ENCODE assay signal across 2 cellular contexts in the genomic region with DNA sequence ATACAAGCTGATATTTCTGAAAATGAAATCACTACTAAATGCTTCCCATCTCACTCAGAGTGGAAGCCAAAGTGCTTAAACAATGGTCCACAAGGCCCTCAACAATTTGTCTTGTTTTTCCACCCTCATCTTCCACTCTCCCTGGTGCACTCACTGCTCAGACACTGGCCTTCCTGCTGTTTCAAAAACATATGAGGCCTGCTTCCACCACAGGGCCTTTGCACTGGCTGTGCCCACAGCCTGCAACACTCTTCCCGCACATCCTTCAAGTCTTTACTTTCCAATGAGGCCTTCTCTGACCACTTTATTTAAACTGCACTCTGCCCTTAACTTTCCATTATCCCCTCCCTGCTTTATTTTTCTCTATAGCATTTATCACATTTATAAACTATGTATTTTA.
TF ChIP-seq lines count a peak whose summit lies in the region.

No MANE protein-coding gene starts in this region.

TF ChIP-seq in HEK293, 187 proteins besides CTCF, POLR2A, EP300 and RAD21:
- TF ChIP-seq ZNF626 (tag by site-specific recombination; IDR thresholded peaks at IDR 0.05): no peak
- TF ChIP-seq ZNF639 (tag by site-specific recombination; IDR thresholded peaks at IDR 0.05): no peak
- no peak for TF ChIP-seq ZNF621 (tag by site-specific recombination; IDR thresholded peaks at IDR 0.05)
- peak; percentile 98 for TF ChIP-seq ZNF623 (tag by site-specific recombination; IDR thresholded peaks at IDR 0.05)

TF ChIP-seq in K562, 482 proteins besides CTCF, POLR2A, EP300 and RAD21:
- TF ChIP-seq XRCC3 (IDR thresholded peaks at IDR 0.05) (no peak), RBM25 (IDR thresholded peaks at IDR 0.05; ENCODE audit: low read depth, low read length, severe bottlenecking) (peak; percentile 86), NBN (IDR thresholded peaks at IDR 0.05; ENCODE audit: low read depth) (no peak), CREBBP (IDR thresholded peaks at IDR 0.05; ENCODE audit: low read depth, low read length) (no peak), IRF9 (tag; IDR thresholded peaks at IDR 0.05) (no peak), ZNF23 (CRISPR knock-in tag; IDR thresholded peaks at IDR 0.05) (no peak), BCOR (IDR thresholded peaks at IDR 0.05) (peak; percentile 47; the same call in 1 of the 2 replicates)
